In genomic region chr20:56328861-56329260, GRCh38 we compare ENCODE assay signal across 15 cellular contexts. TPM values are rescaled to one million over a fixed set of nuclear protein-coding genes. Genes with fewer than 3 reads are reported as not detected.
DNase-seq lines count a peak whose midpoint lies in the region; ATAC-seq and TF ChIP-seq lines count a peak whose summit lies in the region.
"Had no signal": no experiment of that assay in that cellular context is flagged by ENCODE, and none has a peak within 500 bp of the region (broad histone marks: within the 10 kb centered on the region; RNA-seq: fewer than 3 reads in every experiment).

No MANE protein-coding gene starts in this region.

- no peaks in the 10 kb centered on the region for H3K4me1 Mint-ChIP-seq in activated CD8-positive, alpha-beta T cell treated with anti-CD3 and anti-CD28 coated beads, Interleukin-2, amount 10 ng/mL, durations not matched to agents 7 days and 5 days (ENCODE audit: low read depth)

- no peaks in the 10 kb centered on the region for H3F3A ChIP-seq in GM23248 (ENCODE audit: insufficient read depth)

- no peak overlapping the region for H3K4me3 Mint-ChIP-seq in activated CD8-positive, alpha-beta T cell treated with anti-CD3 and anti-CD28 coated beads, Interleukin-2, amount 10 ng/mL, durations not matched to agents 7 days and 5 days
- H3K4me3 Mint-ChIP-seq: naive thymus-derived CD8-positive, alpha-beta T cell had no signal

- DNase-seq in GM23248 (peak; percentile 47), M059J (ENCODE audit: low read depth) (peak; percentile 35), kidney glomerular epithelial cell (lab: John Stamatoyannopoulos, UW) (peak; percentile 7), DMS153 treated with DMSO at 0.1 percent for 48 hours (lab: John Stamatoyannopoulos, UW; ENCODE audit: unreplicated experiment) (no peak), prostate gland (ENCODE audit: low spot score) (no peak)
- DNase-seq in activated CD8-positive, alpha-beta T cell treated with anti-CD3 and anti-CD28 coated beads, Interleukin-2, amount 10 ng/mL, durations not matched to agents 7 days and 5 days = peak; percentile 33
- DNase-seq: activated CD4-positive, CD25-positive, alpha-beta regulatory T cell treated with anti-CD3 and anti-CD28 coated beads, Interleukin-2, amount 50 U/mL, for 72 hours; activated effector memory CD4-positive, alpha-beta T cell treated with Interleukin-2 at 50 U/mL for 16 hours; cerebellar nuclear complex; NCI-H345 had no signal

- no peak overlapping the region for H3K9ac ChIP-seq in GM23248

- no peaks in the 10 kb centered on the region for H3K9me3 Mint-ChIP-seq in activated CD8-positive, alpha-beta T cell treated with anti-CD3 and anti-CD28 coated beads, Interleukin-2, amount 10 ng/mL, durations not matched to agents 7 days and 5 days (ENCODE audit: insufficient read depth)

- H3K27me3 ChIP-seq in GM23248 (replicated peaks; ENCODE audit: insufficient read depth) (no peaks in the 10 kb centered on the region), prostate gland (replicated peaks; ENCODE audit: insufficient read depth) (no peaks in the 10 kb centered on the region)
- H3K27me3 ChIP-seq: tibial nerve had no signal

- H3K9me2 ChIP-seq in GM23248 (ENCODE audit: insufficient read depth) = no peaks in the 10 kb centered on the region

- H3K36me3 Mint-ChIP-seq in activated CD8-positive, alpha-beta T cell treated with anti-CD3 and anti-CD28 coated beads, Interleukin-2, amount 10 ng/mL, durations not matched to agents 7 days and 5 days (ENCODE audit: low read depth) = no peaks in the 10 kb centered on the region
- H3K36me3 Mint-ChIP-seq: naive thymus-derived CD8-positive, alpha-beta T cell had no signal

- in situ Hi-C loops in GM23248 (cut with MboI) = no loop called here

- intact Hi-C loops in prostate gland (cut with DNase I) = no loop called here

- H3K27ac ChIP-seq in GM23248 (no peak overlapping the region), prostate gland (no peak overlapping the region)
- H3K27ac ChIP-seq: tibial nerve had no signal

- no peak for TF ChIP-seq POLR2A in prostate gland (IDR thresholded peaks at IDR 0.05)

- H3K27me3 Mint-ChIP-seq in activated CD8-positive, alpha-beta T cell treated with anti-CD3 and anti-CD28 coated beads, Interleukin-2, amount 10 ng/mL, durations not matched to agents 7 days and 5 days (ENCODE audit: low read depth) = peaks cover 5% of the 10 kb centered on the region

- H2AFZ ChIP-seq in GM23248 = no peak overlapping the region

- no peak for TF ChIP-seq CTCF in prostate gland (IDR thresholded peaks at IDR 0.05)

- POLR2A ChIA-PET in activated CD8-positive, alpha-beta T cell treated with anti-CD3 and anti-CD28 coated beads, Interleukin-2, amount 10 ng/mL, durations not matched to agents 7 days and 5 days (lab: Charles Lee) = no interaction called here

- H3K4me3 ChIP-seq in GM23248 (no peak overlapping the region), prostate gland (no peak overlapping the region)
- H3K4me3 ChIP-seq: tibial nerve had no signal

- no peaks in the 10 kb centered on the region for H3K9me3 ChIP-seq in GM23248 (ENCODE audit: low read depth)
- H3K9me3 ChIP-seq in prostate gland = no peaks in the 10 kb centered on the region
- H3K9me3 ChIP-seq: tibial nerve had no signal

- CTCF ChIA-PET in activated CD8-positive, alpha-beta T cell treated with anti-CD3 and anti-CD28 coated beads, Interleukin-2, amount 10 ng/mL, durations not matched to agents 7 days and 5 days (lab: Charles Lee) = no interaction called here

- no peak for ATAC-seq in activated CD8-positive, alpha-beta T cell treated with anti-CD3 and anti-CD28 coated beads, Interleukin-2, amount 10 ng/mL, durations not matched to agents 7 days and 5 days
- ATAC-seq in GM19463 (IDR thresholded peaks at IDR 0.05; ENCODE audit: unreplicated experiment) (no peak), GM21786 (IDR thresholded peaks at IDR 0.05; ENCODE audit: unreplicated experiment) (no peak)
- ATAC-seq: naive thymus-derived CD8-positive, alpha-beta T cell; Right ventricle myocardium inferior had no signal

- H3K27ac Mint-ChIP-seq in activated CD8-positive, alpha-beta T cell treated with anti-CD3 and anti-CD28 coated beads, Interleukin-2, amount 10 ng/mL, durations not matched to agents 7 days and 5 days = no peak overlapping the region
- H3K27ac Mint-ChIP-seq: naive thymus-derived CD8-positive, alpha-beta T cell had no signal

- no peak overlapping the region for H3K4me2 ChIP-seq in GM23248 (ENCODE audit: unreplicated experiment)

- WGBS in GM23248 (ENCODE audit: low coverage in 1 of 2, low lambda C conversion rate in 2 of 2, missing lambda C conversion rate in 2 of 2), 2 experiments = 23 to 29% methylated on average over 5 of the region's 5 CpGs
- WGBS in prostate gland = 33% methylated on average over 5 of the region's 5 CpGs

- no peaks in the 10 kb centered on the region for H3K36me3 ChIP-seq in GM23248 (ENCODE audit: low read depth)
- no peaks in the 10 kb centered on the region for H3K36me3 ChIP-seq in prostate gland
- H3K36me3 ChIP-seq: tibial nerve had no signal

- no peaks in the 10 kb centered on the region for H3K4me1 ChIP-seq in GM23248 (ENCODE audit: insufficient read depth)
- H3K4me1 ChIP-seq in prostate gland (replicated peaks) = no peaks in the 10 kb centered on the region
- H3K4me1 ChIP-seq: tibial nerve had no signal

- H3K79me2 ChIP-seq in GM23248 (ENCODE audit: insufficient read depth) = no peaks in the 10 kb centered on the region

- no peaks in the 10 kb centered on the region for H4K20me1 ChIP-seq in GM23248 (ENCODE audit: insufficient read depth)

RNA-seq across cellular contexts. Expression of gene FAM210B, which starts 29.9 kb away (rescaled TPM):
- total RNA-seq in GM23248 (2014; rRNA removed; shearing (Covaris generic)) = 87.4 and 91.0 TPM in 2 replicates
- 94.1 and 95.7 TPM in 2 replicates for polyA plus RNA-seq in GM23248 (2016; fragmentation: Nextera tagmentation; extraction: Ambion mirVana)
- total RNA-seq in M059J (2014; rRNA removed; shearing (Covaris generic)) = 13.3 and 20.0 TPM in 2 replicates
- total RNA-seq in activated CD8-positive, alpha-beta T cell treated with anti-CD3 and anti-CD28 coated beads, Interleukin-2, amount 10 ng/mL, durations not matched to agents 7 days and 5 days = 1 to 10 TPM; 5.2 to 5.4 TPM
- 100 to 1,000 TPM in 1 of 2 donors, 10 to 100 TPM in 1; 66.5 to 159 TPM for total RNA-seq in prostate gland

Comparison
In these comparisons a context has a peak if more than half of its experiments do, and no peak if none do; other contexts are left out.
1. DNase-seq: peak in GM23248 (single experiment), M059J (single experiment), activated CD8-positive, alpha-beta T cell treated with anti-CD3 and anti-CD28 coated beads, Interleukin-2, amount 10 ng/mL, durations not matched to agents 7 days and 5 days (single experiment) and kidney glomerular epithelial cell (single experiment); none in DMS153 treated with DMSO at 0.1 percent for 48 hours (single experiment) and prostate gland (single experiment).